In the genomic region with DNA sequence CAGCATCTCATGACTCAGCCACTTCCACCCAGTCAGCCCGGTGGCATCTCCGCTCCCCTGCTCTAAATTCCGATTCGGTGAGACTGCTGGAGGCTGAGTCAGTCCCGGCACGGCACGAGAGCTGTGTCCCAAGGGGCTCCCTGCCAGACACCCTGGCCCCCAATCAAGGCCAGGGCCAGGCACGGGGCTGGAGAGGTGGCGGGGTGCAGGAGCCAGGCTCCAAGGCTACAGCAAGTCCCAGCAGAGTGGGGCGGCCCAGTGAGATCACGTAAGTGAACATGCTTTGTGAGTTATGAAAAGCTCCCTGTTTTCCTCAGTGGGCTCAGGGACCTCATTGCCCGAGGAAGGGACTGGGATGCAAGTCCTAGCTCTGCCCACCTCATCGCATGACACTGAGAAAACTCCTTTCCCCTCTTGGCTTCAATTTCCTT, we compare ENCODE assay signal across 8 cellular contexts. TPM values are rescaled to one million over a fixed set of nuclear protein-coding genes. Genes with fewer than 3 reads are reported as not detected.
DNase-seq lines count a peak whose midpoint lies in the region; ATAC-seq and TF ChIP-seq lines count a peak whose summit lies in the region.

No MANE protein-coding gene starts in this region.

- H3K36me3 Mint-ChIP-seq in H9 (ENCODE audit: insufficient read depth in 1 of 3, low read depth in 3 of 3), result peaks cover 0 to 7% (median 5%) of the 10 kb centered on the region in 3 experiments; a peak in 5 of 7 replicates

- H3K79me2 ChIP-seq in H9 (ENCODE audit: insufficient read depth, low read length), result no peaks in the 10 kb centered on the region

- H3K4me3 ChIP-seq in right cardiac atrium (ENCODE audit: low read length) (no peak overlapping the region), stomach (peak overlapping the region in 1 of 4 donors; percentile 4)

- no peak overlapping the region for H2AK5ac ChIP-seq in H9 (ENCODE audit: insufficient read length, low read length)

- H4K5ac ChIP-seq in H9 (ENCODE audit: insufficient read length, low read depth, low read length), result no peak overlapping the region

- H3K4me1 ChIP-seq in H9 (ENCODE audit: insufficient read depth, low read length) (no peaks in the 10 kb centered on the region; the same call in 1 of the 2 replicates), right cardiac atrium (ENCODE audit: control insufficient read depth, insufficient read depth, low read length) (peaks cover 28% of the 10 kb centered on the region), stomach (peaks cover 57 to 71% (median 60%) of the 10 kb centered on the region in 4 donors)

- H4K8ac ChIP-seq in H9 (replicated peaks; ENCODE audit: insufficient read length, low read depth, low read length), result no peak overlapping the region

- H3K27ac ChIP-seq in H9 (ENCODE audit: insufficient read length, low read depth, low read length), result no peak overlapping the region
- peak overlapping the region; percentile 88 for H3K27ac ChIP-seq in right cardiac atrium (ENCODE audit: low read length)
- peak overlapping the region; percentile 61 to 98 (median 97) for H3K27ac ChIP-seq in stomach

- no peak overlapping the region for H4K91ac ChIP-seq in H9 (ENCODE audit: insufficient read length, low read depth, low read length)

- no peak overlapping the region for H2BK120ac ChIP-seq in H9 (ENCODE audit: low read depth, low read length, poor library complexity, severe bottlenecking)

- no peak overlapping the region for H2BK5ac ChIP-seq in H9 (ENCODE audit: insufficient read length, low read length)

- no peak overlapping the region for H2AFZ ChIP-seq in H9 (ENCODE audit: low read length)

- peaks cover 11% of the 10 kb centered on the region for H3K27me3 Mint-ChIP-seq in H9 (ENCODE audit: low read depth)

- H3K9me3 ChIP-seq in H9 (ENCODE audit: control insufficient read depth, low read depth, low read length), result no peaks in the 10 kb centered on the region
- no peaks in the 10 kb centered on the region for H3K9me3 ChIP-seq in right cardiac atrium (ENCODE audit: control insufficient read depth, low read length)
- no peaks in the 10 kb centered on the region for H3K9me3 ChIP-seq in stomach

- H4K20me1 ChIP-seq in H9 (ENCODE audit: control insufficient read depth, insufficient read depth, insufficient read length), result no peaks in the 10 kb centered on the region

- no peak overlapping the region for H3K4me2 ChIP-seq in H9 (ENCODE audit: insufficient read depth, insufficient read length, low read length)

- TF ChIP-seq EP300 in stomach (IDR thresholded peaks at IDR 0.05), result peak; percentile 33

- peaks cover 24 to 34% of the 10 kb centered on the region in 2 experiments for H3K4me1 Mint-ChIP-seq in H9

- H3K18ac ChIP-seq in H9 (ENCODE audit: insufficient read length, low read depth, low read length), result no peak overlapping the region

- intact Hi-C loops in right cardiac atrium (cut with DNase I) (no loop called here), stomach (cut with DNase I; ENCODE audit: low total_unique reads) (no loop called here)

- ATAC-seq in right cardiac atrium, result peak; percentile 12 to 65
- no peak for ATAC-seq in GM18519 (IDR thresholded peaks at IDR 0.05; ENCODE audit: low FRiP score, unreplicated experiment)
- no peak for ATAC-seq in GM21447 (IDR thresholded peaks at IDR 0.05; ENCODE audit: unreplicated experiment)

- H3T11ph ChIP-seq in H9 (ENCODE audit: low read length), result no peak overlapping the region

- H3K36me3 ChIP-seq in stomach, result peaks cover 0 to 8% (median under 1%) of the 10 kb centered on the region in 4 donors

- H3K27me3 ChIP-seq in H9 (ENCODE audit: insufficient read depth, low read length) (no peaks in the 10 kb centered on the region), right cardiac atrium (ENCODE audit: control insufficient read depth, insufficient read depth) (no peaks in the 10 kb centered on the region), stomach (no peaks in the 10 kb centered on the region)

- TF ChIP-seq CTCF in H9 (conservative IDR thresholded peaks at IDR 0.05), result no peak
- TF ChIP-seq CTCF in stomach (IDR thresholded peaks at IDR 0.05), result no peak

- DNase-seq in H9 (peak; percentile 71), amniotic epithelial cell (ENCODE audit: low read depth) (peak; percentile 96), right cardiac atrium (peak; percentile 86 to 89 (median 89)), stomach (peak; percentile 55), NCI-H774 (lab: John Stamatoyannopoulos, UW) (no peak)
- no peak for DNase-seq in stimulated activated CD4-positive, alpha-beta T cell treated with anti-CD3 and anti-CD28 coated beads, Interleukin-2, amount 100 ng/mL, for 24 hours

- no peak overlapping the region for H2BK20ac ChIP-seq in H9 (ENCODE audit: low read depth, low read length, poor library complexity, severe bottlenecking)

- H3K9me3 Mint-ChIP-seq in H9, result no peaks in the 10 kb centered on the region; a peak in 1 of 5 replicates

- H3K23me2 ChIP-seq in H9 (ENCODE audit: insufficient read length, low read depth, low read length, poor library complexity, severe bottlenecking), result peaks cover 11% of the 10 kb centered on the region

- no peak overlapping the region for H3K56ac ChIP-seq in H9 (ENCODE audit: insufficient read length, low read depth, low read length)

- no peak overlapping the region for H3K4ac ChIP-seq in H9 (ENCODE audit: low read depth, low read length)

- H3K23ac ChIP-seq in H9 (ENCODE audit: insufficient read length, low read depth, low read length), result no peak overlapping the region

- no peak overlapping the region for H3K9ac ChIP-seq in H9 (ENCODE audit: extremely low read depth, insufficient read length, low read length)

- H3K4me3 Mint-ChIP-seq in H9, result no peak overlapping the region

- H2BK12ac ChIP-seq in H9 (ENCODE audit: insufficient read length, low read depth, low read length), result no peak overlapping the region

- no peak overlapping the region for H3K14ac ChIP-seq in H9 (ENCODE audit: insufficient read depth, low read length)

- H3K79me1 ChIP-seq in H9 (ENCODE audit: insufficient read depth, low read depth, low read length, poor library complexity, severe bottlenecking), result no peaks in the 10 kb centered on the region

- WGBS in H9 (ENCODE audit: extremely low coverage, insufficient read length, low lambda C conversion rate), result no CpG with 5 or more reads among the region's 13 CpGs
- WGBS in right cardiac atrium, result 15% methylated on average over 13 of the region's 13 CpGs
- WGBS in stomach, 5 donors, result 29 to 53% (median 47%) methylated on average over 5 to 13 of the region's 13 CpGs

- no peak overlapping the region for H2BK15ac ChIP-seq in H9 (ENCODE audit: low read depth, low read length)

- TF ChIP-seq POLR2A in stomach (IDR thresholded peaks at IDR 0.05), result no peak

- H3K27ac Mint-ChIP-seq in H9, result no peak overlapping the region

RNA-seq across cellular contexts. Expression of gene C11orf68, which starts 3.0 kb away (rescaled TPM):
- total RNA-seq in H9 (2021) (14.0 and 15.7 TPM in 2 replicates), right cardiac atrium (10 to 100 TPM; 31.1 to 41.8 (median 38.7) TPM), stomach (10 to 100 TPM in 3 of 5 donors, 1 to 10 TPM in 2; 3.1 to 16.8 (median 10.1) TPM)
- polyA plus RNA-seq in right cardiac atrium (39.8 TPM), stomach (10 to 100 TPM; 26.9 to 31.3 (median 29.6) TPM)

RNA-seq across cellular contexts. Expression of gene DRAP1, which starts 3.4 kb away (rescaled TPM):
- 101 and 105 TPM in 2 replicates for total RNA-seq in H9 (2021)
- 10 to 100 TPM; 82.9 to 90.2 (median 85.2) TPM for total RNA-seq in right cardiac atrium
- polyA plus RNA-seq in right cardiac atrium, result 130 TPM
- 100 to 1,000 TPM in 1 of 5 donors, 10 to 100 TPM in 4; 13.3 to 133 (median 49.2) TPM for total RNA-seq in stomach
- 10 to 100 TPM; 64.0 to 89.2 (median 77.9) TPM for polyA plus RNA-seq in stomach

RNA-seq across cellular contexts. Expression of gene FOSL1, which starts 15.6 kb away (rescaled TPM):
- total RNA-seq in H9 (2021) (33.7 and 36.1 TPM in 2 replicates), right cardiac atrium (1 to 10 TPM in 1 of 4 donors, under 1 TPM in 3; 0.57 to 5.5 (median 0.83) TPM), stomach (10 to 100 TPM in 1 of 5 donors, 1 to 10 TPM in 2, not detected in 2; 1.7 to 43.3 (median 1.9) TPM)
- polyA plus RNA-seq in right cardiac atrium (2.6 TPM), stomach (10 to 100 TPM in 2 of 3 donors, 1 to 10 TPM in 1; 7.0 to 14.7 (median 14.1) TPM)

RNA-seq across cellular contexts. Expression of gene CCDC85B, which starts 25.4 kb away (rescaled TPM):
- total RNA-seq in H9 (2021) (23.3 and 23.4 TPM in 2 replicates), right cardiac atrium (10 to 100 TPM; 50.8 to 61.3 (median 57.4) TPM), stomach (10 to 100 TPM in 4 of 5 donors, 1 to 10 TPM in 1; 7.0 to 68.9 (median 20.6) TPM)
- polyA plus RNA-seq in right cardiac atrium (80.3 TPM), stomach (10 to 100 TPM; 25.1 to 50.4 (median 42.5) TPM)

RNA-seq across cellular contexts. Expression of gene FIBP, which starts 27.6 kb away (rescaled TPM):
- total RNA-seq in H9 (2021), result 86.8 and 87.0 TPM in 2 replicates
- 10 to 100 TPM; 39.7 to 46.6 (median 42.8) TPM for total RNA-seq in right cardiac atrium
- 37.8 TPM for polyA plus RNA-seq in right cardiac atrium
- 100 to 1,000 TPM in 2 of 5 donors, 10 to 100 TPM in 3; 25.4 to 488 (median 74.3) TPM for total RNA-seq in stomach
- 10 to 100 TPM; 45.2 to 76.5 (median 66.0) TPM for polyA plus RNA-seq in stomach

Comparison
In these comparisons a context has a peak if more than half of its experiments do, and no peak if none do; other contexts are left out.
1. DNase-seq: peak in H9 (single experiment), amniotic epithelial cell (single experiment), right cardiac atrium (3 of 3) and stomach (single experiment); none in NCI-H774 (single experiment) and stimulated activated CD4-positive, alpha-beta T cell treated with anti-CD3 and anti-CD28 coated beads, Interleukin-2, amount 100 ng/mL, for 24 hours (0 of 2).
2. ATAC-seq: peak in right cardiac atrium (2 of 2); none in GM18519 (single experiment) and GM21447 (single experiment).